1 cellular context compared by ENCODE assay signal in genomic region chr11:114036156-114036811, GRCh38.
TF ChIP-seq lines count a peak whose summit lies in the region.

No MANE protein-coding gene starts in this region.

TF ChIP-seq in IMR-90, 13 proteins besides CTCF, POLR2A, EP300 and RAD21:
- TF ChIP-seq SMC3 (IDR thresholded peaks at IDR 0.05; ENCODE audit: low read depth, low read length) (peak; percentile 54), RFX5 (IDR thresholded peaks at IDR 0.05; ENCODE audit: low read depth, low read length) (no peak)
TF ChIP-seq in IMR-90: peak in this region for 1.
